Comparison of ENCODE assay signal across 9 cellular contexts in the genomic region with DNA sequence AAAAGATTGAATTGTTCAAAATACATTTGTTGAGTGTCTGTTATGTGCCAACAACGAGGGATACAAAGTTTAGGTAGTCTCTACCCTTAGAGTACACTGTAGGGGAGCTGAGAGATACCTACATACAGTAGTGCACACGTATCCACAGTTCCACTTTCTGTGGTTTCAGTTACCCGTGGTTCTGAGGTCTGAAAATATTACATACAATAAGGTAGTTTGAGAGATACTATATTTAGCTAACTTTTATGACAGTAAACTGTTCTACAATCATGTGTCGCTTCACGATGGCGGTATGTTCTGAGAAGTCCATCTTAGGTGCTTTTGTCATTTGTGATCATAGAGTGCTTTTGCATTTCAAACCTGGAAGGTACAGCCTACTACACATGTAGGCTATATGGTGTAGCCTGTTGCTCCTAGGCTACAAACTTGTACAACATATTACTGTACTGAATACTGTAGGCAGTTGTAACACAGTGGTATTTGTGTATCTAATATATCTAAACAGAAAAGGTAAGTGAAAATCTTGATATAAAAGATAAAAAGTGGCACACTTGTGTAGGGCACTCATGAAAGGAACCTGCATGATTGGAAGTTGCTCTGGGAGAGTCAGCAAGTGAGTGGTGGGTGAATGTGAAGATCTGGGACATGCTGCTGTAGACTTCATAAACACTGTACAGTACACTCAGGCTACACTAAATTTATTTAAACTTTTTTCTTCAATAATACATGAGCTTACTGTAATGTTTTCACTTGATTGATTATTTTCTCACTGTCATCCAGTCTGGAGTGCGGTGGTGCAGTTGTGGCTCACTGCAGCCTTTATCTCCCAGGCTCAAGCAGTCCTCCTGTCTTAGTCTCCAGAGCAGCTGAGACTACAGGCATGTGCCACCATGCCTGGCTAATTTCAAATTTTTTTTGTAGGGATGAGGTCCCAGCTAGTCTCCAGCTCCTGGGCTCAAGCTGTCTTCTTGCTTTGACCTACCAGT. TPM values are rescaled to one million over a fixed set of nuclear protein-coding genes. Genes with fewer than 3 reads are reported as not detected.
A peak's percentile ranks its signal among the peaks of the same experiment; 100 is the strongest.
DNase-seq lines count a peak whose midpoint lies in the region; ATAC-seq, FAIRE-seq and TF ChIP-seq lines count a peak whose summit lies in the region.
"Had no signal": no experiment of that assay in that cellular context is flagged by ENCODE, and none has a peak within 500 bp of the region (broad histone marks: within the 10 kb centered on the region; RNA-seq: fewer than 3 reads in every experiment).

No MANE protein-coding gene starts in this region.

- H3K27ac Mint-ChIP-seq in Caco-2 (ENCODE audit: unreplicated experiment): no peak overlapping the region

- 49 to 56% (median 52%) methylated on average over 7 of the region's 7 CpGs for WGBS in small intestine, 3 donors

- TF ChIP-seq CTCF in Loucy (conservative IDR thresholded peaks at IDR 0.05; ENCODE audit: low read length) (no peak), mucosa of descending colon (IDR thresholded peaks at IDR 0.05) (no peak), Caco-2 (IDR thresholded peaks at IDR 0.05; ENCODE audit: insufficient read depth in 1 of 2, low read depth in 1 of 2, low read length in 1 of 2, severe bottlenecking in 1 of 2, unreplicated experiment in 1 of 2) (no peak)

- no peak overlapping the region for H2AFZ ChIP-seq in Loucy (ENCODE audit: low read length)

- BruUV-seq in Caco-2 (replicated peaks; lab: Mats Ljungman, UMichigan): no TSS peak

- H3K27me3 ChIP-seq in Loucy (ENCODE audit: insufficient read depth, low read length, poor library complexity, severe bottlenecking): peaks cover 4% of the 10 kb centered on the region
- H3K27me3 ChIP-seq in small intestine (ENCODE audit: control insufficient read depth in 2 of 2, insufficient read depth in 2 of 2, low read length in 2 of 2): no peaks in the 10 kb centered on the region
- H3K27me3 ChIP-seq in Caco-2 (replicated peaks; ENCODE audit: control insufficient read depth, insufficient read depth, low read length): no peaks in the 10 kb centered on the region
- H3K27me3 ChIP-seq: foreskin keratinocyte, spleen had no signal

- peaks cover 39% of the 10 kb centered on the region for H3K36me3 Mint-ChIP-seq in Caco-2 (ENCODE audit: insufficient read depth, unreplicated experiment)

- peaks cover 11% of the 10 kb centered on the region for H3K4me1 Mint-ChIP-seq in Caco-2 (ENCODE audit: low read depth, unreplicated experiment)

- no peaks in the 10 kb centered on the region for H3K9me3 ChIP-seq in Loucy (ENCODE audit: insufficient read depth, low read depth, low read length)
- no peaks in the 10 kb centered on the region for H3K9me3 ChIP-seq in mucosa of descending colon
- no peaks in the 10 kb centered on the region for H3K9me3 ChIP-seq in small intestine (ENCODE audit: control insufficient read depth, low read depth)
- H3K9me3 ChIP-seq in Caco-2: no peaks in the 10 kb centered on the region
- H3K9me3 ChIP-seq: spleen had no signal

- H4K20me1 ChIP-seq in Loucy (ENCODE audit: insufficient read depth, low read length, poor library complexity, severe bottlenecking): peaks cover 83% of the 10 kb centered on the region

- H3K9ac ChIP-seq in Loucy (ENCODE audit: low read depth, low read length, poor library complexity, severe bottlenecking): peak overlapping the region; percentile 99

- no peak overlapping the region for H3K4me3 Mint-ChIP-seq in Caco-2 (ENCODE audit: unreplicated experiment)

- no peak overlapping the region for H3K27ac ChIP-seq in small intestine (ENCODE audit: low read depth in 1 of 2, low read length in 1 of 2)
- H3K27ac ChIP-seq: foreskin keratinocyte had no signal

- peak in 1 of 3 donors; percentile 15 for DNase-seq in mucosa of descending colon
- no peak for DNase-seq in small intestine
- DNase-seq in NCI-H526 treated with DMSO at 0.1 percent for 48 hours (lab: John Stamatoyannopoulos, UW): no peak
- no peak for DNase-seq in Caco-2
- DNase-seq: foreskin keratinocyte, spleen had no signal

- H3K27me3 Mint-ChIP-seq in Caco-2 (ENCODE audit: insufficient read depth, unreplicated experiment): no peaks in the 10 kb centered on the region

- intact Hi-C loops in mucosa of descending colon (cut with DNase I, micrococcal nuclease) (no loop called here), Caco-2 (cut with micrococcal nuclease; ENCODE audit: unreplicated experiment) (no loop called here)

- H3K9me2 ChIP-seq in Loucy (replicated peaks; ENCODE audit: low read depth, low read length): no peaks in the 10 kb centered on the region

- H3K4me1 ChIP-seq in Loucy (ENCODE audit: insufficient read depth, low read length, poor library complexity, severe bottlenecking) (peaks cover 68% of the 10 kb centered on the region), mucosa of descending colon (ENCODE audit: low read depth) (peaks cover 44% of the 10 kb centered on the region), small intestine (ENCODE audit: control insufficient read depth in 2 of 2, insufficient read depth in 1 of 2, low read depth in 1 of 2, low read length in 1 of 2) (peaks cover 0 to 11% of the 10 kb centered on the region in 2 donors), Caco-2 (peaks cover 4% of the 10 kb centered on the region; the same call in 1 of the 2 replicates)

- H3K4me2 ChIP-seq in Loucy (ENCODE audit: low read depth, low read length, poor library complexity, severe bottlenecking): peak overlapping the region; percentile 87

- H3K36me3 ChIP-seq in Loucy (ENCODE audit: insufficient read depth, low read length) (peaks cover 6% of the 10 kb centered on the region; the same call in 1 of the 2 replicates), mucosa of descending colon (ENCODE audit: low read depth) (no peaks in the 10 kb centered on the region), small intestine (ENCODE audit: control insufficient read depth in 2 of 2, insufficient read depth in 2 of 2, low read length in 2 of 2) (no peaks in the 10 kb centered on the region), Caco-2 (ENCODE audit: control insufficient read depth, insufficient read depth, low read length) (peaks cover 1% of the 10 kb centered on the region; the same call in 1 of the 2 replicates)

- CTCF ChIA-PET in Caco-2 (lab: Charles Lee): no interaction called here

- POLR2A ChIA-PET in Caco-2 (lab: Charles Lee): interaction anchor here (0.7 kb wide), 1 partner anchor 112 kb away, joined by 3 read pairs; no protein-coding TSS in a partner anchor

- peak; percentile 44 for ATAC-seq in GM18858 (IDR thresholded peaks at IDR 0.05; ENCODE audit: unreplicated experiment)
- peak; percentile 60 for ATAC-seq in GM21723 (IDR thresholded peaks at IDR 0.05; ENCODE audit: unreplicated experiment)
- ATAC-seq in mucosa of descending colon: peak; percentile 2
- ATAC-seq: foreskin keratinocyte had no signal

- no peaks in the 10 kb centered on the region for H3F3A ChIP-seq in Loucy (ENCODE audit: low read depth)

- H3K4me3 ChIP-seq in Loucy (ENCODE audit: low read length, poor library complexity, severe bottlenecking) (peak overlapping the region; percentile 100), mucosa of descending colon (no peak overlapping the region), small intestine (ENCODE audit: low read depth in 1 of 2, low read length in 2 of 2) (no peak overlapping the region), Caco-2 (ENCODE audit: low read depth, low read length) (no peak overlapping the region)
- H3K4me3 ChIP-seq: spleen had no signal

- H3K9me3 Mint-ChIP-seq in Caco-2 (ENCODE audit: unreplicated experiment): no peaks in the 10 kb centered on the region

- H3K79me2 ChIP-seq in Loucy (ENCODE audit: insufficient read depth, low read length): peaks cover 97% of the 10 kb centered on the region

- FAIRE-seq in small intestine (lab: Jason Lieb, UNC): no peak

RNA-seq across cellular contexts. Expression of gene CPSF6, which starts 4.0 kb away (rescaled TPM):
- 10 to 100 TPM; 46.7 to 57.3 (median 57.2) TPM for total RNA-seq in mucosa of descending colon
- 10 to 100 TPM; 11.0 to 26.2 (median 12.4) TPM for polyA plus RNA-seq in small intestine
- total RNA-seq in Caco-2 (2022): 118 and 124 TPM in 2 replicates

Comparison
In these comparisons a context has a peak if more than half of its experiments do, and no peak if none do; other contexts are left out.
1. ATAC-seq: peak in every context shown above with its lines; median percentile 60 in GM21723; 44 in GM18858; 2 in mucosa of descending colon.